ENCODE assay signal across 36 cellular contexts in the genomic region with DNA sequence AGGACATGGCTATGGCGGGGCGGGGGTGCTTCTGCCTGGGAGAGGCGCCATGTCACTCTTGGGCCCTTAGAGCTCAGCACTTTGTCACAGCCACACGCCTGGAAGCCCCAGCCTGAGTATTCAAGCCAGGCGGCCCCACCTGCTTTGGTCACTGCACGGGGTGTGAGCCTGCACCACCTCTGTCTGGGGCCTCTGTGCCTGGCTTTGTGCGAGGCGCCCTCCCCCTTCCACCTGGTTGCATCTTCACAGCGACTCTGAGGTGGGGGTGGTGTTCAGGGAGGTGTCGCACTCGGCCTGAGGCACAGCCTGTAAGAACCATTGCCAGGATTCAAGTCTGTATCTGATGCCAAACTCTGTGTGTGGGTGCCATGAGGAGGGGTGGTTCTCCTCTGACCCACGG.
"Had no signal": no experiment of that assay in that cellular context is flagged by ENCODE, and none has a peak within 500 bp of the region (broad histone marks: within the 10 kb centered on the region; RNA-seq: fewer than 3 reads in every experiment).

No MANE protein-coding gene starts in this region.

- H3K27me3 Mint-ChIP-seq: activated CD4-positive, alpha-beta memory T cell treated with anti-CD3 and anti-CD28 coated beads for 36 hours; activated CD4-positive, alpha-beta T cell treated with anti-CD3 and anti-CD28 coated beads for 36 hours; activated CD4-positive, alpha-beta T cell treated with anti-CD3 and anti-CD28 coated beads, Interleukin-2, amount 10 ng/mL, durations not matched to agents 24 days and 14 days; activated CD8-positive, alpha-beta memory T cell treated with anti-CD3 and anti-CD28 coated beads, Interleukin-2, amount 10 ng/mL, durations not matched to agents 7 days and 5 days; activated naive CD4-positive, alpha-beta T cell treated with anti-CD3 and anti-CD28 coated beads, Interleukin-2, amount 10 ng/mL, durations not matched to agents 7 days and 5 days; activated naive CD8-positive, alpha-beta T cell treated with anti-CD3 and anti-CD28 coated beads, Interleukin-2, amount 10 ng/mL, durations not matched to agents 7 days and 5 days; central memory CD8-positive, alpha-beta T cell; dendritic cell treated with granulocyte-macrophage colony-stimulating factor and Interleukin-4, amounts not matched to agents 40 ng/mL and 50 ng/mL, for 4 days; T-helper 17 cell had no signal

- DNase-seq: activated CD4-positive, alpha-beta memory T cell treated with anti-CD3 and anti-CD28 coated beads for 36 hours; activated CD4-positive, alpha-beta T cell treated with anti-CD3 and anti-CD28 coated beads for 36 hours; activated CD4-positive, alpha-beta T cell treated with anti-CD3 and anti-CD28 coated beads, Interleukin-2, amount 10 ng/mL, durations not matched to agents 24 days and 14 days; activated CD4-positive, CD25-positive, alpha-beta regulatory T cell; activated CD4-positive, CD25-positive, alpha-beta regulatory T cell treated with anti-CD3 and anti-CD28 coated beads, Interleukin-2, amount 50 U/mL, for 72 hours; activated CD8-positive, alpha-beta memory T cell treated with anti-CD3 and anti-CD28 coated beads, Interleukin-2, amount 10 ng/mL, durations not matched to agents 7 days and 5 days; activated CD8-positive, alpha-beta memory T cell treated with anti-CD3 and anti-CD28 coated beads, Interleukin-2, amount 50 U/mL, for 4 hours; activated CD8-positive, alpha-beta T cell treated with anti-CD3 and anti-CD28 coated beads, Interleukin-2, amount 10 ng/mL, durations not matched to agents 7 days and 5 days; activated effector memory CD4-positive, alpha-beta T cell treated with anti-CD3 and anti-CD28 coated beads, Interleukin-2, amount 50 U/mL, for 16 hours; activated naive CD4-positive, alpha-beta T cell; activated naive CD8-positive, alpha-beta T cell treated with anti-CD3 and anti-CD28 coated beads, Interleukin-2, amount 10 ng/mL, durations not matched to agents 7 days and 5 days; activated T-cell treated with anti-CD3 and anti-CD28 coated beads, Interleukin-2, amount 50 U/mL, for 1 hour; activated T-cell treated with anti-CD3 and anti-CD28 coated beads, Interleukin-2, amount 50 U/mL, for 48 hours; amniotic stem cell; anterior cingulate cortex; brain microvascular endothelial cell; dorsolateral prefrontal cortex; effector memory CD4-positive, alpha-beta T cell; endodermal cell; foreskin fibroblast; head of caudate nucleus; T-helper 1 cell; T-helper 17 cell; T1000 had no signal

- H3K4me3 ChIP-seq: coronary artery, dorsolateral prefrontal cortex had no signal

- FAIRE-seq: astrocyte, bronchial epithelial cell, frontal cortex had no signal

- ATAC-seq: activated CD4-positive, alpha-beta T cell treated with anti-CD3 and anti-CD28 coated beads for 36 hours; activated CD8-positive, alpha-beta memory T cell treated with anti-CD3 and anti-CD28 coated beads, Interleukin-2, amount 10 ng/mL, durations not matched to agents 7 days and 5 days; activated CD8-positive, alpha-beta T cell treated with anti-CD3 and anti-CD28 coated beads, Interleukin-2, amount 10 ng/mL, durations not matched to agents 7 days and 5 days; activated naive CD4-positive, alpha-beta T cell treated with anti-CD3 and anti-CD28 coated beads, Interleukin-2, amount 50 U/mL, for 72 hours; esophagus mucosa; T-helper 17 cell had no signal

- H3K4me1 Mint-ChIP-seq: activated CD4-positive, alpha-beta T cell treated with anti-CD3 and anti-CD28 coated beads for 36 hours; activated CD4-positive, alpha-beta T cell treated with anti-CD3 and anti-CD28 coated beads, Interleukin-2, amount 10 ng/mL, durations not matched to agents 24 days and 14 days; activated CD8-positive, alpha-beta memory T cell treated with anti-CD3 and anti-CD28 coated beads, Interleukin-2, amount 10 ng/mL, durations not matched to agents 7 days and 5 days; activated naive CD4-positive, alpha-beta T cell treated with anti-CD3 and anti-CD28 coated beads, Interleukin-2, amount 10 ng/mL, durations not matched to agents 7 days and 5 days; activated naive CD8-positive, alpha-beta T cell treated with anti-CD3 and anti-CD28 coated beads, Interleukin-2, amount 10 ng/mL, durations not matched to agents 7 days and 5 days; central memory CD8-positive, alpha-beta T cell; endodermal cell; T-helper 17 cell had no signal

- H3K27ac Mint-ChIP-seq: activated CD4-positive, alpha-beta memory T cell treated with anti-CD3 and anti-CD28 coated beads for 36 hours; activated CD4-positive, alpha-beta T cell treated with anti-CD3 and anti-CD28 coated beads for 36 hours; activated CD8-positive, alpha-beta memory T cell treated with anti-CD3 and anti-CD28 coated beads, Interleukin-2, amount 10 ng/mL, durations not matched to agents 7 days and 5 days; activated CD8-positive, alpha-beta T cell treated with anti-CD3 and anti-CD28 coated beads, Interleukin-2, amount 10 ng/mL, durations not matched to agents 7 days and 5 days; activated naive CD4-positive, alpha-beta T cell treated with anti-CD3 and anti-CD28 coated beads, Interleukin-2, amount 10 ng/mL, durations not matched to agents 7 days and 5 days; activated naive CD8-positive, alpha-beta T cell treated with anti-CD3 and anti-CD28 coated beads, Interleukin-2, amount 10 ng/mL, durations not matched to agents 7 days and 5 days; activated T-helper 1 cell treated with anti-CD3 and anti-CD28 coated beads, Interleukin-12 subunit alpha, Interleukin-12 subunit beta, Interleukin-2, Interleukin-4 antibody, amounts not matched to agents 30 ng/mL and 10 ng/mL and 1 ng/mL, durations not matched to agents 14 hours and 24 hours and 36 hours; activated T-helper 2 cell treated with anti-CD3 and anti-CD28 coated beads, Interferon-gamma antibody, Interleukin-2, Interleukin-4, amounts not matched to agents 10 μg/mL and 5 μg/mL and 100 μg/mL, durations not matched to agents 14 hours and 24 hours and 36 hours; dendritic cell treated with granulocyte-macrophage colony-stimulating factor and Interleukin-4, amounts not matched to agents 40 ng/mL and 50 ng/mL, for 4 days; endodermal cell; T-helper 2 cell treated with Interferon-gamma antibody and Interleukin-4, amounts not matched to agents 5 μg/mL and 100 μg/mL, for 36 hours had no signal

- H3K4me3 Mint-ChIP-seq: activated CD4-positive, alpha-beta memory T cell treated with anti-CD3 and anti-CD28 coated beads for 36 hours; activated CD4-positive, alpha-beta T cell treated with anti-CD3 and anti-CD28 coated beads for 36 hours; activated CD4-positive, alpha-beta T cell treated with anti-CD3 and anti-CD28 coated beads, Interleukin-2, amount 10 ng/mL, durations not matched to agents 24 days and 14 days; activated CD8-positive, alpha-beta memory T cell treated with anti-CD3 and anti-CD28 coated beads, Interleukin-2, amount 10 ng/mL, durations not matched to agents 7 days and 5 days; activated CD8-positive, alpha-beta T cell treated with anti-CD3 and anti-CD28 coated beads, Interleukin-2, amount 10 ng/mL, durations not matched to agents 7 days and 5 days; activated naive CD4-positive, alpha-beta T cell treated with anti-CD3 and anti-CD28 coated beads, Interleukin-2, amount 10 ng/mL, durations not matched to agents 7 days and 5 days; activated naive CD8-positive, alpha-beta T cell treated with anti-CD3 and anti-CD28 coated beads, Interleukin-2, amount 10 ng/mL, durations not matched to agents 7 days and 5 days; activated T-helper 1 cell treated with anti-CD3 and anti-CD28 coated beads, Interleukin-12 subunit alpha, Interleukin-12 subunit beta, Interleukin-2, Interleukin-4 antibody, amounts not matched to agents 30 ng/mL and 10 ng/mL and 1 ng/mL, durations not matched to agents 14 hours and 24 hours and 36 hours; central memory CD8-positive, alpha-beta T cell; dendritic cell treated with granulocyte-macrophage colony-stimulating factor and Interleukin-4, amounts not matched to agents 40 ng/mL and 50 ng/mL, for 4 days; endodermal cell; T-helper 17 cell; T-helper 2 cell treated with Interferon-gamma antibody and Interleukin-4, amounts not matched to agents 5 μg/mL and 100 μg/mL, for 36 hours had no signal

- H3K9me3 Mint-ChIP-seq: activated CD4-positive, alpha-beta memory T cell treated with anti-CD3 and anti-CD28 coated beads for 36 hours; activated CD4-positive, alpha-beta T cell treated with anti-CD3 and anti-CD28 coated beads, Interleukin-2, amount 10 ng/mL, durations not matched to agents 24 days and 14 days; activated naive CD4-positive, alpha-beta T cell treated with anti-CD3 and anti-CD28 coated beads, Interleukin-2, amount 10 ng/mL, durations not matched to agents 7 days and 5 days; activated naive CD4-positive, alpha-beta T cell treated with anti-CD3 and anti-CD28 coated beads, Interleukin-2, amount 50 U/mL, for 72 hours; activated naive CD8-positive, alpha-beta T cell treated with anti-CD3 and anti-CD28 coated beads, Interleukin-2, amount 10 ng/mL, durations not matched to agents 7 days and 5 days; activated T-helper 1 cell treated with anti-CD3 and anti-CD28 coated beads, Interleukin-12 subunit alpha, Interleukin-12 subunit beta, Interleukin-2, Interleukin-4 antibody, amounts not matched to agents 30 ng/mL and 10 ng/mL and 1 ng/mL, durations not matched to agents 14 hours and 24 hours and 36 hours; activated T-helper 2 cell treated with anti-CD3 and anti-CD28 coated beads, Interferon-gamma antibody, Interleukin-2, Interleukin-4, amounts not matched to agents 10 μg/mL and 5 μg/mL and 100 μg/mL, durations not matched to agents 14 hours and 24 hours and 36 hours; central memory CD8-positive, alpha-beta T cell; dendritic cell treated with granulocyte-macrophage colony-stimulating factor and Interleukin-4, amounts not matched to agents 40 ng/mL and 50 ng/mL, for 4 days; endodermal cell; T-helper 2 cell treated with Interferon-gamma antibody and Interleukin-4, amounts not matched to agents 5 μg/mL and 100 μg/mL, for 36 hours had no signal

- H3K27ac ChIP-seq: brain microvascular endothelial cell, coronary artery had no signal

- H3K27me3 ChIP-seq: brain microvascular endothelial cell, dorsolateral prefrontal cortex had no signal
